ENCODE assay signal across 1 cellular context in genomic region chr12:24534632-24535031, GRCh38.
TF ChIP-seq lines count a peak whose summit lies in the region.

No MANE protein-coding gene starts in this region.

TF ChIP-seq in IMR-90, 13 proteins besides CTCF, POLR2A, EP300 and RAD21 (continued from another document):
- TF ChIP-seq FOS (IDR thresholded peaks at IDR 0.05; ENCODE audit: low read depth, low read length): no peak
